In the genomic region with DNA sequence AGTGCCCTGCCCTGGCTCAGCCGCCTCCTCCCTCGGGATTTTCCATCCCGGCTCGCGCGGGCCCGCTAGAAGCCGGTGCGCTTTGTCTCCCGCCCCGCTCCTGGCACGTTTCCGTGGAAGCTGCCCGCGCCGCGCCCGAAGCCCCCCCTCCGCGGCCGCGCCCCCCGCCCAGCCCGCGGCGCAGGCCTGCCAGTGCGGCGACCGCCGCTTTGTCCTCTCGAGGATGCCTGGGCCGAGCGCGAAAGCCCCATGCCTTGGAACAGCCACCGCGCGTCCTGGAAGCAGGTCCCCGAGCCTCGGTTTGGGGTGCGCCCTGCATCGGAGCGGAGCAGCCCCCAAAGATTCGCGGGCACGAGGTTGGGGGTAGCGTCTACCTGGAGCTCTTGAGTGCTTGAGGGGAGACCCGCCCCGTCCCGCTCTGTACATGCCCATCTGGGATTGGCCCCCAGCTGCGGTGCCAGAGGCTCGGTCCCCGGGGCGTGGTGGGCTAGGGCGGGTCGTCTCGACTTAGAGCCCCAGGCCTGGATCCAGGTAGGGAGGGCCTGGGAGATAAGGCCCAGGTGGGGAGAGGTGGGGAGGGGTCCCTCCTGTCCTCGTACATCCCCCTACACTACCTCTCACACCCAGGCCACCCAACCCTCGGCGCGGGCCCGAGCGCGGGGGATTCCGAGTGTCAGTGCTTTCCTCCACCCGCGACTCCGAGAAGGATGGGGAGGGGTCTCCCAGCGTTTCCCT, we compare ENCODE assay signal across 1 cellular context.
TF ChIP-seq lines count a peak whose summit lies in the region.

No MANE protein-coding gene starts in this region.

TF ChIP-seq in A549, 52 proteins besides CTCF, POLR2A, EP300 and RAD21 (continued from another document):
- TF ChIP-seq, protein P1, sequence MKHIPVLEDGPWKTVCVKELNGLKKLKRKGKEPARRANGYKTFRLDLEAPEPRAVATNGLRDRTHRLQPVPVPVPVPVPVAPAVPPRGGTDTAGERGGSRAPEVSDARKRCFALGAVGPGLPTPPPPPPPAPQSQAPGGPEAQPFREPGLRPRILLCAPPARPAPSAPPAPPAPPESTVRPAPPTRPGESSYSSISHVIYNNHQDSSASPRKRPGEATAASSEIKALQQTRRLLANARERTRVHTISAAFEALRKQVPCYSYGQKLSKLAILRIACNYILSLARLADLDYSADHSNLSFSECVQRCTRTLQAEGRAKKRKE (CRISPR knock-in tag; IDR thresholded peaks at IDR 0.05; ENCODE audit: low read depth): no peak
- TF ChIP-seq EHF (CRISPR knock-in tag; IDR thresholded peaks at IDR 0.05): no peak
